8 cellular contexts compared by ENCODE assay signal in genomic region chr17:56699186-56699895, GRCh38.
A peak's percentile ranks its signal among the peaks of the same experiment; 100 is the strongest.
DNase-seq lines count a peak whose midpoint lies in the region; ATAC-seq and FAIRE-seq lines count a peak whose summit lies in the region.

No MANE protein-coding gene starts in this region.

- peaks cover 11% of the 10 kb centered on the region for H3K4me1 ChIP-seq in ES-I3 (ENCODE audit: insufficient read depth, low read length)

- H3K9ac ChIP-seq in ES-I3 (ENCODE audit: low read depth, low read length): peak overlapping the region; percentile 10; the same call in 1 of the 2 replicates

- DNase-seq in RCC 7860 (ENCODE audit: low spot score): peak; percentile 99
- DNase-seq in fibroblast of the conjunctiva (ENCODE audit: low read depth): peak; percentile 87
- peak; percentile 4 for DNase-seq in pons (ENCODE audit: low spot score)
- DNase-seq in left lobe of liver (ENCODE audit: low spot score): no peak
- no peak for DNase-seq in MV-4-11 (lab: John Stamatoyannopoulos, UW)
- DNase-seq in activated gamma-delta T cell treated with Interleukin-2 at 50 U/mL for 16 hours: no peak

- no peaks in the 10 kb centered on the region for H3K9me3 ChIP-seq in ES-I3 (ENCODE audit: control insufficient read depth, insufficient read depth, low read length)

- no peak for ATAC-seq in left lobe of liver
- no peak for ATAC-seq in HG03045 (IDR thresholded peaks at IDR 0.05; ENCODE audit: unreplicated experiment)

- no peaks in the 10 kb centered on the region for H3K36me3 ChIP-seq in ES-I3 (ENCODE audit: insufficient read depth, low read length)

- peak; percentile 97 for FAIRE-seq in RCC 7860 (lab: Jason Lieb, UNC)

Comparison
In these comparisons a context has a peak if more than half of its experiments do, and no peak if none do; other contexts are left out.
1. DNase-seq: peak in RCC 7860 (single experiment), fibroblast of the conjunctiva (single experiment) and pons (single experiment); none in left lobe of liver (single experiment), MV-4-11 (single experiment) and activated gamma-delta T cell treated with Interleukin-2 at 50 U/mL for 16 hours (single experiment).